20 cellular contexts compared by ENCODE assay signal in the genomic region with DNA sequence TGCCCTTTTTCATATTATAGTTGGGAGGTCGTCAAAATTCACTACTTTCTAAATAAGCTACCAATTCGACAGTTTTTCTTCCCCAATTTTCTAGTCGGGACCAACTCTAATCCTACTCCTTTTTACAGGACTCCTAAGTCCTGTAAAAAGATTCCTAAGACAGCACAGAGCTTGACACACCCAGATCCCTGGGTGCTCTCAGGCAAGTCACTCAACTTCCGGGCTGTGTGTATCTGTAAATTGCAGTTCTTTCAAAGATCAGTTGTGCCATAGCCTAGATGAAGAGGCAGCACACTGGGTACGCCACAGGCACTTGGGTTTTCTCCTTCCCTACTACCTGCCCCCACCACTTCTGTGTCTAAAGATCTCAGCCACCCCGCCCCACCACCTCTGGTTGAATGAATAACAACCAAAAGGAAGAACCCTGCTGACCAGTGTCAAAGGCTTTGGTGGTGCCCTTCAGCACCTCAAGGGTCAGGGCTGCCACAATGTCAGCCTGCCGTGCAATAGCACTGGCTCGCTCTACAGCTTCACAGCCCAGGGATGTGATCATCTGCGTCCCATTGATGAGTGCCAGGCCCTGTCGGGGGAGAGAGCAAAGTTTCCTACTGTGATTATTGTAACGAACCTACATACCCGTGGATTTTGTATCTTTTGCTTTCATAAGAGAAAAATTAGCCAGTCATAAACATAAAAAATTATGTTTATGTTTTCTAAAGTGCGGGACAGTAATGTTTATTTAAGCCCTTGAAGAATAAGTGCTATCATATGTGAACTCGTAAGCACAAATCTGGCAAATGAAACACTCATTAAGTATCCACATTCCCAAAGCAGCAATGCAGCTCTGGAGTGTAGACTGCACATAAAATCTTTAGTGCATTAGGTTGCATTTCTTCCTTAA. TPM values are rescaled to one million over a fixed set of nuclear protein-coding genes. Genes with fewer than 3 reads are reported as not detected.
"Had no signal": no experiment of that assay in that cellular context is flagged by ENCODE, and none has a peak within 500 bp of the region (broad histone marks: within the 10 kb centered on the region; RNA-seq: fewer than 3 reads in every experiment).

No MANE protein-coding gene starts in this region.

- H3K27ac Mint-ChIP-seq: activated CD4-positive, alpha-beta memory T cell treated with anti-CD3 and anti-CD28 coated beads for 36 hours; activated CD4-positive, alpha-beta T cell treated with anti-CD3 and anti-CD28 coated beads for 36 hours; activated naive CD4-positive, alpha-beta T cell treated with anti-CD3 and anti-CD28 coated beads, Interleukin-2, amount 50 U/mL, for 72 hours; mesothelial cell of epicardium; stimulated activated naive B cell treated with anti-CD40 and anti-IgM and Interleukin-4, amounts not matched to agents 10 μg/mL and 1 μg/mL and 100 μg/mL, for 72 hours; T-cell had no signal

- ATAC-seq: activated CD4-positive, alpha-beta T cell treated with anti-CD3 and anti-CD28 coated beads for 36 hours; activated naive CD4-positive, alpha-beta T cell treated with anti-CD3 and anti-CD28 coated beads, Interleukin-2, amount 50 U/mL, for 72 hours; lower lobe of right lung; pancreas; stimulated activated naive B cell treated with anti-CD40 and anti-IgM and Interleukin-4, amounts not matched to agents 10 μg/mL and 1 μg/mL and 100 μg/mL, for 72 hours; T-cell had no signal

- H3K27me3 Mint-ChIP-seq: activated CD4-positive, alpha-beta memory T cell treated with anti-CD3 and anti-CD28 coated beads for 36 hours; activated CD4-positive, alpha-beta T cell treated with anti-CD3 and anti-CD28 coated beads for 36 hours; stimulated activated naive B cell treated with anti-CD40 and anti-IgM and Interleukin-4, amounts not matched to agents 10 μg/mL and 1 μg/mL and 100 μg/mL, for 72 hours; T-cell had no signal

- H3K4me3 Mint-ChIP-seq: activated CD4-positive, alpha-beta memory T cell treated with anti-CD3 and anti-CD28 coated beads for 36 hours; activated CD4-positive, alpha-beta T cell treated with anti-CD3 and anti-CD28 coated beads for 36 hours; mesothelial cell of epicardium; neural crest cell; stimulated activated naive B cell treated with anti-CD40 and anti-IgM and Interleukin-4, amounts not matched to agents 10 μg/mL and 1 μg/mL and 100 μg/mL, for 72 hours; T-cell had no signal

- H3K27me3 ChIP-seq: pancreas, thyroid gland had no signal

- DNase-seq: activated CD4-positive, alpha-beta memory T cell treated with anti-CD3 and anti-CD28 coated beads for 36 hours; activated CD4-positive, alpha-beta T cell treated with anti-CD3 and anti-CD28 coated beads for 36 hours; activated effector memory CD4-positive, alpha-beta T cell treated with anti-CD3 and anti-CD28 coated beads, Interleukin-2, amount 50 U/mL, for 16 hours; activated T-cell treated with anti-CD3 and anti-CD28 coated beads, Interleukin-2, amount 50 U/mL, for 48 hours; effector CD4-positive, alpha-beta T cell; kidney glomerular epithelial cell; lower lobe of right lung; pancreas; SK-N-SH; stimulated activated naive B cell treated with anti-CD40 and anti-IgM and Interleukin-4, amounts not matched to agents 10 μg/mL and 1 μg/mL and 100 μg/mL, for 72 hours; T-cell; T-helper 9 cell; thyroid gland; WERI-Rb-1 had no signal

- H3K9ac ChIP-seq: SK-N-SH had no signal

- H3K4me3 ChIP-seq: lower lobe of right lung, pancreas, thyroid gland had no signal

- H3K36me3 Mint-ChIP-seq: activated CD4-positive, alpha-beta memory T cell treated with anti-CD3 and anti-CD28 coated beads for 36 hours; activated naive CD4-positive, alpha-beta T cell treated with anti-CD3 and anti-CD28 coated beads, Interleukin-2, amount 50 U/mL, for 72 hours; mesothelial cell of epicardium had no signal

- H3K36me3 ChIP-seq: lower lobe of right lung, pancreas, thyroid gland, WERI-Rb-1 had no signal

- H3K27ac ChIP-seq: lower lobe of right lung, pancreas, thyroid gland, WERI-Rb-1 had no signal

- H3K9me3 ChIP-seq: lower lobe of right lung, pancreas, SK-N-SH, thyroid gland had no signal

- H3K9me3 Mint-ChIP-seq: activated CD4-positive, alpha-beta memory T cell treated with anti-CD3 and anti-CD28 coated beads for 36 hours; activated naive CD4-positive, alpha-beta T cell treated with anti-CD3 and anti-CD28 coated beads, Interleukin-2, amount 50 U/mL, for 72 hours; mesothelial cell of epicardium; neural crest cell; stimulated activated naive B cell treated with anti-CD40 and anti-IgM and Interleukin-4, amounts not matched to agents 10 μg/mL and 1 μg/mL and 100 μg/mL, for 72 hours; T-cell had no signal

- H3K4me2 ChIP-seq: SK-N-SH had no signal

- H3K4me1 ChIP-seq: lower lobe of right lung, pancreas, thyroid gland had no signal

- H3K4me1 Mint-ChIP-seq: activated CD4-positive, alpha-beta T cell treated with anti-CD3 and anti-CD28 coated beads for 36 hours; mesothelial cell of epicardium; stimulated activated naive B cell treated with anti-CD40 and anti-IgM and Interleukin-4, amounts not matched to agents 10 μg/mL and 1 μg/mL and 100 μg/mL, for 72 hours; T-cell had no signal

RNA-seq across cellular contexts. Expression of a gene that starts 9.3 kb away (rescaled TPM):
- total RNA-seq: myocyte, urinary bladder had no signal

RNA-seq across cellular contexts. Expression of a gene that starts 43.8 kb away (rescaled TPM):
- total RNA-seq: mesothelial cell of epicardium had no signal

RNA-seq across cellular contexts. Expression of a gene that starts 44.5 kb away (rescaled TPM):
- total RNA-seq: cardiac septum, neural crest cell, pancreas, urinary bladder had no signal
